In genomic region chr10:71888623-71889387, GRCh38 we compare ENCODE assay signal across 8 cellular contexts. TPM values are rescaled to one million over a fixed set of nuclear protein-coding genes. Genes with fewer than 3 reads are reported as not detected.
DNase-seq lines count a peak whose midpoint lies in the region; ATAC-seq, FAIRE-seq and TF ChIP-seq lines count a peak whose summit lies in the region.

No MANE protein-coding gene starts in this region.

- peak; percentile 83 for ATAC-seq in GM21737 (IDR thresholded peaks at IDR 0.05; ENCODE audit: unreplicated experiment)

- H2AFZ ChIP-seq in astrocyte (ENCODE audit: low read depth, low read length), result peak overlapping the region; percentile 83

- H3K27me3 ChIP-seq in astrocyte (ENCODE audit: insufficient read depth, low read length) (peaks cover 9% of the 10 kb centered on the region), rectal smooth muscle tissue (ENCODE audit: control insufficient read depth, insufficient read depth, low read length) (no peaks in the 10 kb centered on the region)

- no peaks in the 10 kb centered on the region for H3K9me3 ChIP-seq in astrocyte (ENCODE audit: insufficient read depth, low read depth, low read length)

- H3K27ac ChIP-seq in astrocyte (ENCODE audit: low read depth, low read length), result no peak overlapping the region
- H3K27ac ChIP-seq in rectal smooth muscle tissue (ENCODE audit: low read depth, low read length), result peak overlapping the region; percentile 53

- no peaks in the 10 kb centered on the region for H4K20me1 ChIP-seq in astrocyte (ENCODE audit: insufficient read depth, low read length)

- DNase-seq in GM04503 (ENCODE audit: low read depth), result peak; percentile 50
- peak; percentile 83 for DNase-seq in Jurkat, Clone E6-1 (ENCODE audit: low read depth, low spot score)
- DNase-seq in SW480 (ENCODE audit: low spot score), result peak; percentile 50
- DNase-seq in astrocyte (ENCODE audit: low read depth), result peak; percentile 79
- DNase-seq in hippocampal formation (lab: John Stamatoyannopoulos, UW), result peak; percentile 56 to 81
- no peak for DNase-seq in cortex of kidney (lab: John Stamatoyannopoulos, UW)

- H3K4me3 ChIP-seq in Jurkat, Clone E6-1 (ENCODE audit: low read length), result peak overlapping the region; percentile 80
- H3K4me3 ChIP-seq in astrocyte (ENCODE audit: insufficient read depth, low read depth, low read length) (peak overlapping the region; percentile 69), rectal smooth muscle tissue (ENCODE audit: low read length) (peak overlapping the region; percentile 65)

- peak overlapping the region; percentile 95 for H3K4me2 ChIP-seq in astrocyte (ENCODE audit: low read length)

- H3K36me3 ChIP-seq in astrocyte (ENCODE audit: insufficient read depth, low read length) (no peaks in the 10 kb centered on the region), rectal smooth muscle tissue (ENCODE audit: control insufficient read depth, insufficient read depth, low read length) (no peaks in the 10 kb centered on the region)

- H3K4me3 Mint-ChIP-seq in astrocyte (ENCODE audit: unreplicated experiment), result peak overlapping the region; percentile 86

- no peak for TF ChIP-seq CTCF in astrocyte (IDR thresholded peaks at IDR 0.05; ENCODE audit: insufficient read depth, low read depth, low read length)

- H3K27ac Mint-ChIP-seq in astrocyte (ENCODE audit: unreplicated experiment), result peak overlapping the region; percentile 93

- peaks cover 6% of the 10 kb centered on the region for H3K4me1 Mint-ChIP-seq in astrocyte (ENCODE audit: low read depth, unreplicated experiment)

- no peaks in the 10 kb centered on the region for H3K79me2 ChIP-seq in astrocyte (ENCODE audit: insufficient read depth, low read length)

- no peaks in the 10 kb centered on the region for H3K36me3 Mint-ChIP-seq in astrocyte (ENCODE audit: low read depth, unreplicated experiment)

- peaks cover 3% of the 10 kb centered on the region for H3K27me3 Mint-ChIP-seq in astrocyte (ENCODE audit: low read depth, unreplicated experiment)

- peaks cover 4% of the 10 kb centered on the region for H3K4me1 ChIP-seq in astrocyte (ENCODE audit: insufficient read depth, low read length)
- H3K4me1 ChIP-seq in rectal smooth muscle tissue (ENCODE audit: control insufficient read depth, insufficient read depth, low read length), result peaks cover 2% of the 10 kb centered on the region

- H3K9ac ChIP-seq in astrocyte (ENCODE audit: low read length) (peak overlapping the region; percentile 74), rectal smooth muscle tissue (ENCODE audit: low read length) (no peak overlapping the region)

- H3K9me3 Mint-ChIP-seq in astrocyte (ENCODE audit: unreplicated experiment), result no peaks in the 10 kb centered on the region

- FAIRE-seq in astrocyte (lab: Jason Lieb, UNC), result no peak

RNA-seq across cellular contexts. Expression of gene PSAP, which starts 37.8 kb away (rescaled TPM):
- 254 TPM for polyA plus RNA-seq in Jurkat, Clone E6-1 (2012; ENCODE audit: insufficient read depth, insufficient read length)
- 1,120 and 1,191 TPM in 2 replicates for total RNA-seq in astrocyte
